17 cellular contexts compared by ENCODE assay signal in the genomic region with DNA sequence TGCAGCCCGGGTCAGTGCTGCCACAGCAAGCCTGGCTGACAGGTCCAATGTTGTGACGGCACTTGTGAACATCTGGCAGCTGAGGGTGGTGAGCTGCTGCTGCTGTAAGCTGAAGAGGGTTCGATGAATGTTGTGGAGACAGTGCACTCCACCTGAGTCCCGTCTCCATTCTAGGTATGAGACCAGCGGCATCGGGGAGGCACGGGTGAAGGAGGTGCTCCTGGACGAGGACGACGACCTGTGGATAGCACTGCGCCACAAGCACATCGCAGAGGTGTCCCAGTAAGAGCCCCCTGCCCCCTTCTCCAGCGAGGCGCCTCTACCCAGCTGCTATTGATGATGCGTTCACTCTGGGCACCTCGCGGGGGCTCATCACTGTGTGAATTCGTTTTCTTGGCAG. TPM values are rescaled to one million over a fixed set of nuclear protein-coding genes. Genes with fewer than 3 reads are reported as not detected.
DNase-seq lines count a peak whose midpoint lies in the region; ATAC-seq, FAIRE-seq and TF ChIP-seq lines count a peak whose summit lies in the region.
"Had no signal": no experiment of that assay in that cellular context is flagged by ENCODE, and none has a peak within 500 bp of the region (broad histone marks: within the 10 kb centered on the region; RNA-seq: fewer than 3 reads in every experiment).

No MANE protein-coding gene starts in this region.

- no peak overlapping the region for H3K27ac ChIP-seq in osteoblast (ENCODE audit: low read depth, low read length)
- H3K27ac ChIP-seq in pancreas: no peak overlapping the region
- H3K27ac ChIP-seq: A549, C4-2B, HL-60 had no signal

- DNase-seq in NCI-H1694 treated with DMSO at 0.1 percent for 48 hours (lab: John Stamatoyannopoulos, UW) (peak; percentile 40), osteoblast (ENCODE audit: insufficient read length, low spot score, missing footprints) (peak; percentile 76), left lobe of liver (ENCODE audit: low spot score) (no peak), DMS153 (lab: John Stamatoyannopoulos, UW) (no peak), pancreas (no peak)
- DNase-seq: BE2C; CD4-positive, alpha-beta memory T cell; DND-41; GDM1 had no signal

- H3K79me2 ChIP-seq in osteoblast (ENCODE audit: insufficient read depth, low read length): no peaks in the 10 kb centered on the region

- 91 to 93% methylated on average over 18 of the region's 18 CpGs for WGBS in pancreas, 2 donors

- peaks cover 42% of the 10 kb centered on the region for H3K36me3 ChIP-seq in osteoblast (ENCODE audit: insufficient read depth, low read length)
- H3K36me3 ChIP-seq in pancreas: peaks cover 0 to 50% (median 6%) of the 10 kb centered on the region in 3 donors

- H3K9me3 ChIP-seq in osteoblast (ENCODE audit: low read depth, low read length) (no peaks in the 10 kb centered on the region), pancreas (no peaks in the 10 kb centered on the region)
- H3K9me3 ChIP-seq: A549, BE2C had no signal

- TF ChIP-seq CTCF in brain (conservative IDR thresholded peaks at IDR 0.05) (no peak), osteoblast (IDR thresholded peaks at IDR 0.05; ENCODE audit: extremely low read depth, low read depth, low read length) (no peak), pancreas (IDR thresholded peaks at IDR 0.05) (no peak)

- H3K4me1 ChIP-seq in osteoblast (ENCODE audit: insufficient read depth, low read length): no peaks in the 10 kb centered on the region
- no peaks in the 10 kb centered on the region for H3K4me1 ChIP-seq in pancreas
- H3K4me1 ChIP-seq: A549 had no signal

- H3K27ac Mint-ChIP-seq in brain: peak overlapping the region in 4 of 5 experiments; percentile 2 to 90 (median 76)
- H3K27ac Mint-ChIP-seq: CD4-positive, alpha-beta memory T cell had no signal

- H3K4me3 Mint-ChIP-seq in brain: peak overlapping the region in 1 of 5 experiments; percentile 20
- H3K4me3 Mint-ChIP-seq: CD4-positive, alpha-beta memory T cell had no signal

- H3K36me3 Mint-ChIP-seq in brain: peaks cover 70% of the 10 kb centered on the region

- H3K4me3 ChIP-seq in osteoblast (ENCODE audit: insufficient read depth, low read length): no peak overlapping the region
- no peak overlapping the region for H3K4me3 ChIP-seq in pancreas
- H3K4me3 ChIP-seq: A549 had no signal

- peaks cover 23% of the 10 kb centered on the region for H3K4me1 Mint-ChIP-seq in brain
- H3K4me1 Mint-ChIP-seq: CD4-positive, alpha-beta memory T cell had no signal

- H4K20me1 ChIP-seq in osteoblast (ENCODE audit: insufficient read depth, low read length): no peaks in the 10 kb centered on the region

- H3K4me2 ChIP-seq in osteoblast (ENCODE audit: insufficient read depth, low read length): no peak overlapping the region
- H3K4me2 ChIP-seq: A549 had no signal

- H3K27me3 Mint-ChIP-seq in brain: no peaks in the 10 kb centered on the region
- H3K27me3 Mint-ChIP-seq: CD4-positive, alpha-beta memory T cell had no signal

- intact Hi-C loops in pancreas (cut with DNase I): no loop called here

- no peak for FAIRE-seq in pancreas (lab: Jason Lieb, UNC)
- FAIRE-seq: A549, GM19239 had no signal

- no peaks in the 10 kb centered on the region for H3K9me3 Mint-ChIP-seq in brain
- H3K9me3 Mint-ChIP-seq: CD4-positive, alpha-beta memory T cell had no signal

- ATAC-seq in left lobe of liver (no peak), pancreas (no peak)
- ATAC-seq: A549, HCT116 had no signal

- H3K27me3 ChIP-seq in osteoblast (ENCODE audit: insufficient read depth, low read length): no peaks in the 10 kb centered on the region
- H3K27me3 ChIP-seq in pancreas: no peaks in the 10 kb centered on the region
- H3K27me3 ChIP-seq: BE2C had no signal

- no peak overlapping the region for H2AFZ ChIP-seq in osteoblast (ENCODE audit: low read length)

RNA-seq across cellular contexts. Expression of a gene that starts 38.9 kb away (rescaled TPM):
- polyA plus RNA-seq in brain (ENCODE audit: insufficient read depth, low read depth, low replicate concordance) (not detected), pancreas (1 to 10 TPM; 1.6 to 2.1 TPM)
- total RNA-seq in osteoblast (not detected in 2 replicates), left lobe of liver (not detected), pancreas (under 1 TPM in 5 of 6 donors, not detected in 1; 0.12 to 0.39 (median 0.22) TPM)
- total RNA-seq: H4 had no signal
- polyA plus RNA-seq: AG04450 had no signal

RNA-seq across cellular contexts. Expression of a gene that starts 47.6 kb away (rescaled TPM):
- 16.8 TPM for polyA plus RNA-seq in brain (ENCODE audit: insufficient read depth, low read depth, low replicate concordance)
- 12.7 and 16.3 TPM in 2 replicates for total RNA-seq in osteoblast
- 10.8 TPM for total RNA-seq in left lobe of liver
- 10 to 100 TPM in 2 of 6 donors, 1 to 10 TPM in 4; 5.6 to 11.9 (median 9.0) TPM for total RNA-seq in pancreas
- polyA plus RNA-seq in pancreas: 10 to 100 TPM; 11.5 to 13.4 TPM

RNA-seq across cellular contexts. Expression of a gene that starts 48.0 kb away (rescaled TPM):
- polyA plus RNA-seq in brain (ENCODE audit: insufficient read depth, low read depth, low replicate concordance) (not detected), pancreas (under 1 TPM; 0.02 to 0.04 TPM)
- total RNA-seq in osteoblast (under 0.01 TPM in 1 of 2 replicates, not detected in the other), left lobe of liver (not detected), pancreas (under 1 TPM in 2 of 6 donors, not detected in 4; 0.03 to 0.09 TPM)
- total RNA-seq: H4 had no signal
- polyA plus RNA-seq: A549, AG04450 had no signal

RNA-seq across cellular contexts. Expression of a gene that starts 55.8 kb away (rescaled TPM):
- 298 TPM for polyA plus RNA-seq in brain (ENCODE audit: insufficient read depth, low read depth, low replicate concordance)
- total RNA-seq in osteoblast: 19.9 and 23.0 TPM in 2 replicates
- 3.8 TPM for total RNA-seq in left lobe of liver
- total RNA-seq in pancreas: 10 to 100 TPM; 14.3 to 33.0 (median 22.0) TPM
- 10 to 100 TPM; 17.6 to 46.4 TPM for polyA plus RNA-seq in pancreas

Comparison
In these comparisons a context has a peak if more than half of its experiments do, and no peak if none do; other contexts are left out.
1. DNase-seq: peak in NCI-H1694 treated with DMSO at 0.1 percent for 48 hours (single experiment) and osteoblast (single experiment); none in left lobe of liver (single experiment), DMS153 (single experiment) and pancreas (0 of 6).